Comparison of ENCODE assay signal across 9 cellular contexts in genomic region chr10:14200645-14201534, GRCh38.
DNase-seq lines count a peak whose midpoint lies in the region; ATAC-seq, FAIRE-seq and TF ChIP-seq lines count a peak whose summit lies in the region.
"Had no signal": no experiment of that assay in that cellular context is flagged by ENCODE, and none has a peak within 500 bp of the region (broad histone marks: within the 10 kb centered on the region; RNA-seq: fewer than 3 reads in every experiment).

No MANE protein-coding gene starts in this region.

- peaks cover 7% of the 10 kb centered on the region for H3K27me3 Mint-ChIP-seq in activated CD4-positive, alpha-beta T cell treated with anti-CD3 and anti-CD28 coated beads for 36 hours

- no peaks in the 10 kb centered on the region for H3K79me1 ChIP-seq in neuronal stem cell (ENCODE audit: low read depth, low read length)

- no peak overlapping the region for H4K8ac ChIP-seq in neuronal stem cell (ENCODE audit: low read depth, low read length)

- H3K4me3 Mint-ChIP-seq in activated CD4-positive, alpha-beta T cell treated with anti-CD3 and anti-CD28 coated beads for 36 hours, result no peak overlapping the region
- H3K4me3 Mint-ChIP-seq: CD4-positive, alpha-beta memory T cell had no signal

- H3K27ac ChIP-seq in neuronal stem cell (replicated peaks; ENCODE audit: low read length), result no peak overlapping the region

- H2BK120ac ChIP-seq in neuronal stem cell (ENCODE audit: low read depth, low read length), result no peak overlapping the region

- peak overlapping the region; percentile 43 for H2AFZ ChIP-seq in neuronal stem cell (ENCODE audit: low read length)

- ATAC-seq in activated CD4-positive, alpha-beta T cell treated with anti-CD3 and anti-CD28 coated beads for 36 hours, result no peak
- no peak for ATAC-seq in GM18861 (IDR thresholded peaks at IDR 0.05; ENCODE audit: unreplicated experiment)

- no peaks in the 10 kb centered on the region for H3K4me1 Mint-ChIP-seq in activated CD4-positive, alpha-beta T cell treated with anti-CD3 and anti-CD28 coated beads for 36 hours
- H3K4me1 Mint-ChIP-seq: CD4-positive, alpha-beta memory T cell had no signal

- no peaks in the 10 kb centered on the region for H3K4me1 ChIP-seq in neuronal stem cell (ENCODE audit: control insufficient read depth in 2 of 2, insufficient read depth in 1 of 2, low read depth in 1 of 2, low read length in 2 of 2)

- CTCF ChIA-PET in activated CD4-positive, alpha-beta T cell treated with anti-CD3 and anti-CD28 coated beads for 36 hours (lab: Charles Lee), result interaction anchor here (0.7 to 2.1 kb wide), 15 partner anchors 10 to 595 kb away, joined by 3 to 6 read pairs (median 3); no protein-coding TSS in a partner anchor

- H3K27me3 ChIP-seq in MG63 (no peaks in the 10 kb centered on the region), bronchial epithelial cell (ENCODE audit: control insufficient read depth, insufficient read depth, low read length) (no peaks in the 10 kb centered on the region), neuronal stem cell (ENCODE audit: control insufficient read depth in 3 of 3, insufficient read depth in 3 of 3, low read depth in 1 of 3, low read length in 3 of 3) (no peaks in the 10 kb centered on the region)

- H3K14ac ChIP-seq in neuronal stem cell (ENCODE audit: low read length), result no peak overlapping the region

- intact Hi-C loops in activated CD4-positive, alpha-beta T cell treated with anti-CD3 and anti-CD28 coated beads for 36 hours (cut with DNase I, micrococcal nuclease), result loop anchor here in 1 of 2 experiments (5.0 kb wide), 1 partner anchor 266 kb away; no protein-coding TSS in a partner anchor

- no peak overlapping the region for H3K4ac ChIP-seq in neuronal stem cell (ENCODE audit: low read length)

- H3K18ac ChIP-seq in neuronal stem cell (ENCODE audit: low read length), result no peak overlapping the region

- H3K9ac ChIP-seq in neuronal stem cell (ENCODE audit: low read depth, low read length, poor library complexity), result no peak overlapping the region

- H3K36me3 Mint-ChIP-seq in activated CD4-positive, alpha-beta T cell treated with anti-CD3 and anti-CD28 coated beads for 36 hours (ENCODE audit: low read depth), result no peaks in the 10 kb centered on the region
- H3K36me3 Mint-ChIP-seq: CD4-positive, alpha-beta memory T cell had no signal

- H3K4me3 ChIP-seq in MG63 (no peak overlapping the region), bronchial epithelial cell (ENCODE audit: low read depth, low read length) (no peak overlapping the region), neuronal stem cell (ENCODE audit: low read length in 2 of 2) (no peak overlapping the region)

- POLR2A ChIA-PET in activated CD4-positive, alpha-beta T cell treated with anti-CD3 and anti-CD28 coated beads for 36 hours (lab: Charles Lee), result interaction anchor here (0.6 to 1.9 kb wide), 3 partner anchors 15 to 679 kb away, joined by 3 to 10 read pairs (median 4); no protein-coding TSS in a partner anchor

- no peak overlapping the region for H3K23ac ChIP-seq in neuronal stem cell (ENCODE audit: low read depth, low read length, poor library complexity)

- H3K4me2 ChIP-seq in neuronal stem cell (ENCODE audit: insufficient read depth, low read length, poor library complexity, severe bottlenecking), result no peak overlapping the region

- H3K27ac Mint-ChIP-seq in activated CD4-positive, alpha-beta T cell treated with anti-CD3 and anti-CD28 coated beads for 36 hours, result no peak overlapping the region
- H3K27ac Mint-ChIP-seq: CD4-positive, alpha-beta memory T cell had no signal

- no peak for FAIRE-seq in bronchial epithelial cell (lab: Jason Lieb, UNC)

- no peak overlapping the region for H2AK5ac ChIP-seq in neuronal stem cell (ENCODE audit: low read depth, low read length)

- H2BK12ac ChIP-seq in neuronal stem cell (ENCODE audit: low read length), result no peak overlapping the region

- WGBS in neuronal stem cell (ENCODE audit: extremely low coverage in 2 of 2, insufficient read length in 2 of 2, insufficient replicate concordance in 1 of 2), 2 donors, result no CpG with 5 or more reads among the region's 16 CpGs

- H3K36me3 ChIP-seq in MG63 (no peaks in the 10 kb centered on the region), bronchial epithelial cell (ENCODE audit: control insufficient read depth, insufficient read depth, low read length) (no peaks in the 10 kb centered on the region), neuronal stem cell (replicated peaks in 1 of 2; ENCODE audit: control insufficient read depth in 2 of 2, insufficient read depth in 2 of 2, low read length in 2 of 2) (no peaks in the 10 kb centered on the region)

- H4K91ac ChIP-seq in neuronal stem cell (ENCODE audit: low read depth, low read length, poor library complexity), result no peak overlapping the region

- H2BK15ac ChIP-seq in neuronal stem cell (ENCODE audit: low read length), result no peak overlapping the region

- DNase-seq in activated CD4-positive, alpha-beta T cell treated with anti-CD3 and anti-CD28 coated beads for 36 hours, result peak; percentile 41
- no peak for DNase-seq in activated CD4-positive, alpha-beta T cell treated with anti-CD3 and anti-CD28 coated beads for 4 hours
- peak; percentile 40 for DNase-seq in MG63
- no peak for DNase-seq in bronchial epithelial cell (ENCODE audit: low read depth)
- DNase-seq in neuronal stem cell (ENCODE audit: low spot score), result no peak
- DNase-seq in activated CD8-positive, alpha-beta memory T cell treated with anti-CD3 and anti-CD28 coated beads, Interleukin-2, amount 50 U/mL, for 4 hours, result no peak
- no peak for DNase-seq in hepatic stellate cell (ENCODE audit: low spot score)

- peak; percentile 31 for TF ChIP-seq CTCF in bronchial epithelial cell (IDR thresholded peaks at IDR 0.05; ENCODE audit: insufficient read depth, low read length, severe bottlenecking)

- no peaks in the 10 kb centered on the region for H3K9me3 ChIP-seq in MG63
- H3K9me3 ChIP-seq in neuronal stem cell (replicated peaks in 1 of 2; ENCODE audit: control insufficient read depth in 2 of 2, insufficient read depth in 1 of 2, low read depth in 1 of 2, low read length in 2 of 2), result no peaks in the 10 kb centered on the region

- H3K9me3 Mint-ChIP-seq in activated CD4-positive, alpha-beta T cell treated with anti-CD3 and anti-CD28 coated beads for 36 hours (ENCODE audit: low read depth), result no peaks in the 10 kb centered on the region
- H3K9me3 Mint-ChIP-seq: CD4-positive, alpha-beta memory T cell had no signal

- no peak overlapping the region for H2BK5ac ChIP-seq in neuronal stem cell (ENCODE audit: low read length)

Comparison
In these comparisons a context has a peak if more than half of its experiments do, and no peak if none do; other contexts are left out.
1. DNase-seq: peak in activated CD4-positive, alpha-beta T cell treated with anti-CD3 and anti-CD28 coated beads for 36 hours (single experiment) and MG63 (single experiment); none in activated CD4-positive, alpha-beta T cell treated with anti-CD3 and anti-CD28 coated beads for 4 hours (0 of 2), bronchial epithelial cell (single experiment), neuronal stem cell (single experiment), activated CD8-positive, alpha-beta memory T cell treated with anti-CD3 and anti-CD28 coated beads, Interleukin-2, amount 50 U/mL, for 4 hours (single experiment) and hepatic stellate cell (single experiment).